In the genomic region with DNA sequence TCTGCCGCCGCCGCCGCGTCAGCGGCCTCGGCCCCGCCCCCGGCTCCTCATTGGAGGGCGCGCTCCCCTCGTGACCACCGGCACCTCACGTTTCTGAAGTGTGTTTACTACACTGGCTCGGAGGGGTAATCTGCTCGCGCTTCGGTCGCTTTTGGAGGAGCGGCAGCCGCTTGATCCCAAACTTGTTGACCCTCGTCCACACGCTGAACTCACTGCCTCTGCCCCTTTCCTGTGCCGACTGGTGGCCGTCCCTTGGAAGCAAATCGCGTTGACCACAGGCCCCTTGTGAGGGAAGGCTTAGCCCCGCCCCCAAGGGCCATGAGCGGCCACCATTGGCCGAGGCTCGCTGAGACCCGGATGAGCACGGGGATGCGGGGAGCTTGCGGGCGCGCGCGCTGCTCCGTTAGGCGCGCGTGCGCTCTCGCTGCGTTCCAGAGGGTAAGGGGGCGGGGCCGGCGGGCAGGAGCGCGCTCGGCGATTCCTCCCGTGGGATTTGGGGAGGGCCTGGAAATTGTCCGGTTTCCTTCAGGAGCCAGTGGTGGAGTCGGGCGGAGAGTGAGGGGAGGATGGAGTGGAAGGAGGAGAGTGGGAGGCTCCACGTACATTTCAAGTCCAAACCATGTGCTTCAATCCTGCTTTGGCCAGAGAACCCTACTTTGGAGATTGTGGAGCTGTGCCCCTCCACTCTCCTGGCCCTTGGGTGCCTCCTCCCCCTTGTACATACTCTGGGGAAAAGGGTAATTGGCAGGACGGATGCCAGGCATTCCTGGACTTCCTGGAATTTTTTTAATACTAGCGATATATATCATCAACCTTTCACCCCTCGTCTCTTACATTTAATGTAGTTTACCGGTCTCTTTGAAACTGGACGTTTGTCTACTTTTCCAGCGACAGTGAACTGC, we compare ENCODE assay signal across 8 cellular contexts. TPM values are rescaled to one million over a fixed set of nuclear protein-coding genes. Genes with fewer than 3 reads are reported as not detected.
A peak's percentile ranks its signal among the peaks of the same experiment; 100 is the strongest.
DNase-seq lines count a peak whose midpoint lies in the region; ATAC-seq and TF ChIP-seq lines count a peak whose summit lies in the region.

A gene (minus strand): TSS at position 3 of the 902 bp plus-strand sequence. CDS start 588 bp downstream, outside the sequence.

- no peak for TF ChIP-seq EP300 in transverse colon (IDR thresholded peaks at IDR 0.05; ENCODE audit: low read depth)

- peak; percentile 90 for ATAC-seq in HG02759 (IDR thresholded peaks at IDR 0.05; ENCODE audit: unreplicated experiment)
- peak; percentile 84 for ATAC-seq in T-helper 17 cell
- ATAC-seq in left cardiac atrium = peak; percentile 95 to 96

- no peak within 1 kb of the TSS for H3K4me3 Mint-ChIP-seq in T-helper 17 cell

- H3K4me1 Mint-ChIP-seq in T-helper 17 cell = peaks cover 12% of the 10 kb centered on the region

- H3K4me3 ChIP-seq in GM08714 (ENCODE audit: low read length) (peak within 1 kb of the TSS; percentile 76), transverse colon (peak within 1 kb of the TSS; percentile 83 to 96 (median 90))

- no peaks in the 10 kb centered on the region for H3K36me3 ChIP-seq in transverse colon

- H3K4me1 ChIP-seq in transverse colon = peaks cover 6 to 27% (median 16%) of the 10 kb centered on the region in 4 donors

- no peaks in the 10 kb centered on the region for H3K36me3 Mint-ChIP-seq in T-helper 17 cell (ENCODE audit: low read depth)

- no peak for TF ChIP-seq POLR2A in transverse colon (IDR thresholded peaks at IDR 0.05)

- peaks cover 8% of the 10 kb centered on the region for H3K27me3 Mint-ChIP-seq in T-helper 17 cell

- WGBS in transverse colon (ENCODE audit: low coverage in 1 of 2), 2 donors = 4 to 7% methylated on average over 6 to 44 of the region's 64 CpGs

- DNase-seq in NCI-H146 (lab: John Stamatoyannopoulos, UW) (peak; percentile 95), T-helper 17 cell (peak; percentile 84 to 90 (median 90)), amniotic stem cell (lab: John Stamatoyannopoulos, UW) (peak; percentile 92), left cardiac atrium (peak; percentile 98), pons (ENCODE audit: low spot score) (peak; percentile 95), transverse colon (peak; percentile 95)

- H3K27ac ChIP-seq in transverse colon = peak within 1 kb of the TSS; percentile 95 to 98 (median 97)

- intact Hi-C loops in left cardiac atrium (cut with DNase I) (loop anchor here in 1 of 2 donors (5.0 kb wide), 2 partner anchors 106 to 136 kb away; a partner anchor contains a TSS), transverse colon (cut with DNase I; ENCODE audit: low total_unique reads) (loop anchor here (5.0 to 10.0 kb wide), 3 partner anchors 121 to 849 kb away; a partner anchor contains a TSS)

- TF ChIP-seq CTCF in transverse colon (IDR thresholded peaks at IDR 0.05) = no peak

- no peaks in the 10 kb centered on the region for H3K9me3 ChIP-seq in T-helper 17 cell (ENCODE audit: control insufficient read depth, low read length, poor library complexity, severe bottlenecking)
- H3K9me3 ChIP-seq in transverse colon = no peaks in the 10 kb centered on the region

- in situ Hi-C loops in transverse colon (cut with MboI; ENCODE audit: low pct_ligation_motif_present in 1 of 4, low pct_unique_long_range_greater_than_20kb in 1 of 4, low sequenced_read_pairs in 3 of 4) = no loop called here

- H3K27me3 ChIP-seq in transverse colon = no peaks in the 10 kb centered on the region

- no peak within 1 kb of the TSS for H3K27ac Mint-ChIP-seq in T-helper 17 cell

RNA-seq across cellular contexts. Expression of the gene that starts here (rescaled TPM):
- 100 to 1,000 TPM; 108 to 109 TPM for total RNA-seq in T-helper 17 cell
- total RNA-seq in left cardiac atrium = 10 to 100 TPM in 1 of 2 donors, 1 to 10 TPM in 1; 9.5 to 17.2 TPM
- total RNA-seq in transverse colon = 10 to 100 TPM; 10.1 to 71.8 (median 21.0) TPM

Comparison
In these comparisons a context has a peak if more than half of its experiments do, and no peak if none do; other contexts are left out.
1. Peak in every context shown above with its lines: DNase-seq, ATAC-seq, H3K4me3 ChIP-seq and H3K27ac ChIP-seq.